Comparison of ENCODE assay signal across 8 cellular contexts in the genomic region with DNA sequence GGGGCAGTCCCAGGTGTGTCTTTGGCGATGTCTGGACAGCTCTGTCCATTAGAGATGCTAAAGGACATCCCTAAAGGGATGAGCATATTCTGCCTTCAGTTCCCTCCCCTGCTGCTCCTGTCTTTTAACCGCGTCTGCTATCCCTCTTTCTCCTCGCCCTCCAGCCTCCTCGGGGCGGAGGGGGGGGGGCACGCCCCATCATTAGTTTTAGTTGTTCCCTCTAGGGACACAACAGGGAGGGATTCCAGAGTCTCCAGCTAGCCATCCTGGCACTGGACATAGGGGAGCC. TPM values are rescaled to one million over a fixed set of nuclear protein-coding genes. Genes with fewer than 3 reads are reported as not detected.
DNase-seq lines count a peak whose midpoint lies in the region; ATAC-seq, FAIRE-seq and TF ChIP-seq lines count a peak whose summit lies in the region.

No MANE protein-coding gene starts in this region.

- peak overlapping the region; percentile 83 for H3K4me3 ChIP-seq in AG09309 (ENCODE audit: control insufficient read depth, low read depth, low read length)
- H3K4me3 ChIP-seq in coronary artery: peak overlapping the region; percentile 72

- DNase-seq in AG09309 (ENCODE audit: low read depth) (no peak), coronary artery (ENCODE audit: low spot score) (no peak), natural killer cell (peak; percentile 15), H54 (ENCODE audit: insufficient read length, low spot score) (no peak), SIG-M5 (lab: John Stamatoyannopoulos, UW) (no peak)

- ATAC-seq in natural killer cell (no peak), HG02678 (IDR thresholded peaks at IDR 0.05; ENCODE audit: unreplicated experiment) (no peak), HG02798 (IDR thresholded peaks at IDR 0.05; ENCODE audit: poor library complexity, unreplicated experiment) (no peak)

- intact Hi-C loops in natural killer cell (cut with micrococcal nuclease): loop anchor here (1.0 kb wide), 1 partner anchor 648 kb away; a partner anchor contains a TSS

- no peak for FAIRE-seq in H54 (lab: Jason Lieb, UNC)

- H3K27me3 Mint-ChIP-seq in natural killer cell (ENCODE audit: low read depth in 2 of 2): no peaks in the 10 kb centered on the region

- H3K27ac Mint-ChIP-seq in natural killer cell: peak overlapping the region; percentile 91 to 95

- H3K4me3 Mint-ChIP-seq in natural killer cell: peak overlapping the region; percentile 91

- peaks cover 19 to 27% of the 10 kb centered on the region in 2 donors for H3K4me1 Mint-ChIP-seq in natural killer cell

- TF ChIP-seq CTCF in AG09309 (IDR thresholded peaks at IDR 0.05; ENCODE audit: control insufficient read depth, insufficient read depth, low read depth, low read length, missing control alignments): no peak
- TF ChIP-seq CTCF in coronary artery (IDR thresholded peaks at IDR 0.05): no peak
- TF ChIP-seq CTCF in natural killer cell (IDR thresholded peaks at IDR 0.05): no peak

- no peaks in the 10 kb centered on the region for H3K9me3 ChIP-seq in KOPT-K1 (ENCODE audit: insufficient read depth, low read length, poor library complexity, severe bottlenecking)

- H3K9me3 Mint-ChIP-seq in natural killer cell: no peaks in the 10 kb centered on the region

- peaks cover 6% of the 10 kb centered on the region for H3K36me3 Mint-ChIP-seq in natural killer cell

- H3K36me3 ChIP-seq in KOPT-K1 (ENCODE audit: insufficient read depth, low read length): peaks cover 31% of the 10 kb centered on the region

- H3K27ac ChIP-seq in KOPT-K1 (ENCODE audit: low read depth, low read length, poor library complexity, severe bottlenecking) (peak overlapping the region; percentile 77), coronary artery (peak overlapping the region; percentile 85 to 89)

- no peak for TF ChIP-seq POLR2A in H54 (IDR thresholded peaks at IDR 0.05; ENCODE audit: low read depth, low read length)

RNA-seq across cellular contexts. Expression of a gene that starts 1.1 kb away (rescaled TPM):
- total RNA-seq in natural killer cell: 10 to 100 TPM; 63.0 to 64.9 (median 63.3) TPM
